ENCODE assay signal across 8 cellular contexts in genomic region chr1:85708826-85709222, GRCh38. TPM values are rescaled to one million over a fixed set of nuclear protein-coding genes. Genes with fewer than 3 reads are reported as not detected.
DNase-seq lines count a peak whose midpoint lies in the region; ATAC-seq, FAIRE-seq and TF ChIP-seq lines count a peak whose summit lies in the region.

No MANE protein-coding gene starts in this region.

- no peak overlapping the region for H2BK15ac ChIP-seq in H1 (ENCODE audit: low read length)

- no peak overlapping the region for H3K4me3 Mint-ChIP-seq in neural progenitor cell

- no peak overlapping the region for H3K27ac Mint-ChIP-seq in neural progenitor cell

- H2AFZ ChIP-seq in H1 (ENCODE audit: low read length) (peak overlapping the region; percentile 97; the same call in 1 of the 2 replicates), neural progenitor cell (replicated peaks) (peak overlapping the region; percentile 89)

- H4K91ac ChIP-seq in H1 (replicated peaks; ENCODE audit: insufficient read length, low read length) = no peak overlapping the region

- H3K4me1 ChIP-seq in BLaER1 (peaks cover 20% of the 10 kb centered on the region), H1 (replicated peaks in 1 of 4; ENCODE audit: control insufficient read depth in 3 of 4, insufficient read depth in 4 of 4, low read length in 3 of 4) (peaks cover 0 to 4% (median 0%) of the 10 kb centered on the region in 4 experiments; a peak in 2 of 7 replicates), neural progenitor cell (peaks cover 7% of the 10 kb centered on the region)

- TF ChIP-seq CTCF in H1 (IDR thresholded peaks at IDR 0.05; ENCODE audit: control extremely low read depth in 1 of 3, insufficient read depth in 1 of 3, low read depth in 1 of 3, low read length in 3 of 3) (no peak), neural progenitor cell (IDR thresholded peaks at IDR 0.05) (no peak)

- no peak for TF ChIP-seq EP300 in H1 (IDR thresholded peaks at IDR 0.05; ENCODE audit: borderline replicate concordance in 1 of 2, low read depth in 2 of 2, low read length in 2 of 2)

- peaks cover 12% of the 10 kb centered on the region for H3K36me3 Mint-ChIP-seq in neural progenitor cell

- CTCF ChIA-PET in H1 (lab: Charles Lee; ENCODE audit: partially characterized antibody) = interaction anchor here (0.6 to 2.2 kb wide), 9 partner anchors 16 to 310 kb away, joined by 3 to 5 read pairs (median 3); no protein-coding TSS in a partner anchor

- peak overlapping the region; percentile 85 for H3K9ac ChIP-seq in BLaER1
- no peak overlapping the region for H3K9ac ChIP-seq in H1 (replicated peaks in 1 of 4; ENCODE audit: extremely low read depth in 1 of 4, low read depth in 3 of 4, low read length in 3 of 4)
- H3K9ac ChIP-seq in neural progenitor cell = no peak overlapping the region

- H2AK5ac ChIP-seq in H1 (ENCODE audit: low read depth, low read length) = no peak overlapping the region

- no peak overlapping the region for H3K14ac ChIP-seq in H1 (ENCODE audit: insufficient read length)

- DNase-seq in NCI-H146 (lab: John Stamatoyannopoulos, UW) (peak; percentile 77), H1 (ENCODE audit: low read depth in 1 of 2, low spot score in 2 of 2) (no peak), neural progenitor cell (ENCODE audit: low spot score) (no peak), GM19238 (ENCODE audit: insufficient read length, low spot score) (no peak), CD1c-positive myeloid dendritic cell (ENCODE audit: extremely low spot score) (no peak)
- no peak for DNase-seq in activated CD4-positive, alpha-beta T cell treated with anti-CD3 and anti-CD28 coated beads, Interleukin-2, amount 50 U/mL, for 1 hour

- no peak overlapping the region; the same call in 1 of the 2 replicates for H4K8ac ChIP-seq in H1 (ENCODE audit: extremely low read depth, insufficient read depth, low read length)

- TF ChIP-seq RAD21 in H1 (IDR thresholded peaks at IDR 0.05 in 1 of 2, conservative IDR thresholded peaks at IDR 0.05 in 1 of 2; ENCODE audit: low read depth in 2 of 2, low read length in 2 of 2) = no peak

- H3K9me3 ChIP-seq in BLaER1 = peaks cover 12% of the 10 kb centered on the region
- peaks cover 5 to 6% of the 10 kb centered on the region in 2 experiments; a peak in 3 of 4 replicates for H3K9me3 ChIP-seq in H1 (ENCODE audit: insufficient read depth in 2 of 2, low read depth in 1 of 2, low read length in 1 of 2)
- no peaks in the 10 kb centered on the region for H3K9me3 ChIP-seq in neural progenitor cell (ENCODE audit: low read depth)

- no peak overlapping the region for H3K23ac ChIP-seq in H1 (ENCODE audit: insufficient read length)

- no peak for ATAC-seq in HG02678 (IDR thresholded peaks at IDR 0.05; ENCODE audit: unreplicated experiment)

- peak overlapping the region; percentile 95 for H3K4me2 ChIP-seq in BLaER1
- H3K4me2 ChIP-seq in H1 (ENCODE audit: insufficient read depth in 1 of 2, low read depth in 2 of 2, low read length in 2 of 2) = peak overlapping the region; percentile 70 to 98; a peak in 3 of 4 replicates
- peak overlapping the region; percentile 94 for H3K4me2 ChIP-seq in neural progenitor cell

- H3K36me3 ChIP-seq in BLaER1 (peaks cover 21% of the 10 kb centered on the region), H1 (ENCODE audit: control insufficient read depth in 2 of 4, insufficient read depth in 4 of 4, low read length in 3 of 4) (peaks cover 0 to 23% (median 9%) of the 10 kb centered on the region in 4 experiments; a peak in 3 of 8 replicates), neural progenitor cell (peaks cover 11% of the 10 kb centered on the region)

- no peak overlapping the region for H2BK5ac ChIP-seq in H1 (ENCODE audit: low read depth, low read length)

- H3K79me2 ChIP-seq in H1 (ENCODE audit: control insufficient read depth in 1 of 2, insufficient read depth in 2 of 2, low read length in 2 of 2) (peaks cover 0 to 38% of the 10 kb centered on the region in 2 experiments; a peak in 3 of 4 replicates), neural progenitor cell (ENCODE audit: low read depth) (peaks cover 39% of the 10 kb centered on the region)

- peaks cover 6% of the 10 kb centered on the region for H3K79me1 ChIP-seq in H1 (ENCODE audit: low read depth, low read length)

- no peaks in the 10 kb centered on the region for H3K27me3 Mint-ChIP-seq in neural progenitor cell (ENCODE audit: insufficient read depth, low read depth)

- H4K5ac ChIP-seq in H1 (ENCODE audit: insufficient read length, low read depth, low read length) = no peak overlapping the region

- no peak overlapping the region for H2BK20ac ChIP-seq in H1 (ENCODE audit: low read length)

- H3K9me3 Mint-ChIP-seq in neural progenitor cell = peaks cover 4% of the 10 kb centered on the region

- H3K18ac ChIP-seq in H1 (ENCODE audit: extremely low read depth, low read length) = no peak overlapping the region

- no peak for TF ChIP-seq POLR2A in H1 (IDR thresholded peaks at IDR 0.05; ENCODE audit: control extremely low read depth in 1 of 2, low read depth in 2 of 2, low read length in 2 of 2)

- H3K4me3 ChIP-seq in BLaER1 = peak overlapping the region; percentile 84
- peak overlapping the region in 2 of 4 experiments; percentile 88 to 99; a peak in 5 of 8 replicates for H3K4me3 ChIP-seq in H1 (ENCODE audit: extremely low read depth in 1 of 4, insufficient read depth in 2 of 4, low read depth in 3 of 4, low read length in 4 of 4)
- H3K4me3 ChIP-seq in neural progenitor cell = peak overlapping the region; percentile 84

- no peak for FAIRE-seq in H1 (lab: Jason Lieb, UNC)

- H4K20me1 ChIP-seq in BLaER1 = no peaks in the 10 kb centered on the region; the same call in 1 of the 2 replicates
- no peaks in the 10 kb centered on the region for H4K20me1 ChIP-seq in H1 (replicated peaks in 1 of 2; ENCODE audit: control insufficient read depth in 1 of 2, insufficient read depth in 2 of 2, low read length in 2 of 2)
- H4K20me1 ChIP-seq in neural progenitor cell (ENCODE audit: low read depth) = no peaks in the 10 kb centered on the region

- H3K23me2 ChIP-seq in H1 (ENCODE audit: low read depth, low read length) = peaks cover 11% of the 10 kb centered on the region

- H2BK120ac ChIP-seq in H1 (replicated peaks; ENCODE audit: low read depth, low read length) = no peak overlapping the region

- H3K4me1 Mint-ChIP-seq in neural progenitor cell = peaks cover 2% of the 10 kb centered on the region

- no peaks in the 10 kb centered on the region for H3K27me3 ChIP-seq in BLaER1
- no peaks in the 10 kb centered on the region for H3K27me3 ChIP-seq in H1 (replicated peaks in 1 of 4; ENCODE audit: control insufficient read depth in 3 of 4, extremely low read depth in 1 of 4, insufficient read depth in 3 of 4, low read length in 3 of 4)
- H3K27me3 ChIP-seq in neural progenitor cell = no peaks in the 10 kb centered on the region

- H3K27ac ChIP-seq in BLaER1 (peak overlapping the region; percentile 79), H1 (ENCODE audit: low read depth, low read length) (no peak overlapping the region; the same call in 1 of the 2 replicates), neural progenitor cell (peak overlapping the region; percentile 59)

- WGBS in H1 (ENCODE audit: extremely low coverage in 1 of 2, insufficient coverage in 1 of 2, insufficient read length in 1 of 2, insufficient replicate concordance in 2 of 2, low coverage in 1 of 2, low lambda C conversion rate in 2 of 2, missing lambda C conversion rate in 1 of 2), 2 experiments = 82% methylated on average over 6 of the region's 6 CpGs; no CpG with 5 or more reads in 1 of the 2 experiments

- H2BK12ac ChIP-seq in H1 (ENCODE audit: low read depth, low read length) = no peak overlapping the region

- H3K56ac ChIP-seq in H1 (replicated peaks; ENCODE audit: insufficient read length, low read depth, low read length) = no peak overlapping the region

- no peak overlapping the region for H3K4ac ChIP-seq in H1 (replicated peaks; ENCODE audit: insufficient read length, low read depth, low read length)

- POLR2A ChIA-PET in H1 (lab: Charles Lee; ENCODE audit: partially characterized antibody) = interaction anchor here (0.9 to 1.7 kb wide), 6 partner anchors 9 to 130 kb away, joined by 3 to 8 read pairs (median 4); partner anchors contain the start of gene CCN1

- H3F3A ChIP-seq in neural progenitor cell (ENCODE audit: low read depth) = peaks cover 13% of the 10 kb centered on the region

TF ChIP-seq in H1, 55 proteins besides CTCF, POLR2A, EP300 and RAD21 (continues in another document):
- TF ChIP-seq NANOG (IDR thresholded peaks at IDR 0.05; ENCODE audit: insufficient read depth, low read depth, low read length, poor library complexity, severe bottlenecking) (no peak), SUZ12 (IDR thresholded peaks at IDR 0.05; ENCODE audit: low read length) (no peak), RBBP5 (IDR thresholded peaks at IDR 0.05; ENCODE audit: borderline replicate concordance, low read depth, low read length) (no peak), TAF1 (IDR thresholded peaks at IDR 0.05; ENCODE audit: low read depth, low read length) (no peak), MAFK (IDR thresholded peaks at IDR 0.05; ENCODE audit: low read depth, low read length) (no peak), GABPA (IDR thresholded peaks at IDR 0.05; ENCODE audit: borderline replicate concordance, insufficient read depth, low read length) (no peak)

RNA-seq across cellular contexts. Expression of gene ZNHIT6, which starts 0.6 kb away (rescaled TPM):
- 17.2 and 17.3 TPM in 2 replicates for total RNA-seq in H1 (2021; fragmentation: NEBNext Ultra II Directional; extraction: Animal tissue kit (Norgen Biotek cat#: 25700))
- 3.5 and 5.9 TPM in 2 replicates for polyA plus RNA-seq in H1 (2011; rRNA removed)
- polyA plus RNA-seq in H1 (2011; cell fraction: cytosol; rRNA removed) = 6.8 TPM
- polyA plus RNA-seq in H1 (2011; cell fraction: nucleus; rRNA removed) = 5.5 TPM
- polyA plus RNA-seq in H1 (2012, experiment 1 of 2) = 9.8 to 14.4 TPM (median 11.5 TPM) in 4 replicates
- polyA plus RNA-seq in H1 (2012, experiment 2 of 2) = 1.3 TPM
- polyA plus RNA-seq in H1 (2013, experiment 1 of 2) = 11.3 TPM
- polyA plus RNA-seq in H1 (2013, experiment 2 of 2) = 11.3 TPM
- 3.2 and 4.5 TPM in 2 replicates for polyA minus RNA-seq in H1 (2011; rRNA and poly(A)+ RNA removed)
- polyA minus RNA-seq in H1 (2011; cell fraction: cytosol; rRNA and poly(A)+ RNA removed) = 4.2 TPM
- 9.4 TPM for polyA minus RNA-seq in H1 (2011; cell fraction: nucleus; rRNA and poly(A)+ RNA removed)
- total RNA-seq in neural progenitor cell (ENCODE audit: low replicate concordance) = 13.7 and 22.0 TPM in 2 replicates
